8 cellular contexts compared by ENCODE assay signal in genomic region chr14:77593501-77593911, GRCh38. TPM values are rescaled to one million over a fixed set of nuclear protein-coding genes. Genes with fewer than 3 reads are reported as not detected.
DNase-seq lines count a peak whose midpoint lies in the region; ATAC-seq and TF ChIP-seq lines count a peak whose summit lies in the region.

No MANE protein-coding gene starts in this region.

- 59 to 63% (median 60%) methylated on average over 2 of the region's 2 CpGs for WGBS in ovary, 3 donors

- H3K27me3 ChIP-seq in left lung (no peaks in the 10 kb centered on the region), ovary (no peaks in the 10 kb centered on the region)

- ATAC-seq in GM19324 (IDR thresholded peaks at IDR 0.05; ENCODE audit: low FRiP score, unreplicated experiment) (peak; percentile 41), HG03442 (IDR thresholded peaks at IDR 0.05; ENCODE audit: unreplicated experiment) (peak; percentile 81), left lung (peak; percentile 71)

- no peak for TF ChIP-seq POLR2A in ovary (IDR thresholded peaks at IDR 0.05)

- H3K36me3 Mint-ChIP-seq in T-helper 2 cell treated with Interferon-gamma antibody and Interleukin-4, amounts not matched to agents 5 μg/mL and 100 μg/mL, for 36 hours (ENCODE audit: low read depth), result peaks cover 37% of the 10 kb centered on the region

- no peaks in the 10 kb centered on the region for H3K9me3 Mint-ChIP-seq in T-helper 2 cell treated with Interferon-gamma antibody and Interleukin-4, amounts not matched to agents 5 μg/mL and 100 μg/mL, for 36 hours

- intact Hi-C loops in left lung (cut with DNase I) (no loop called here), ovary (cut with DNase I) (no loop called here)

- DNase-seq in AML-193 (lab: John Stamatoyannopoulos, UW), result peak; percentile 95 to 98
- no peak for DNase-seq in T-helper 2 cell treated with Interferon-gamma antibody and Interleukin-4, amounts not matched to agents 5 μg/mL and 100 μg/mL, for 36 hours (ENCODE audit: low spot score)
- DNase-seq in left lung, result no peak
- no peak for DNase-seq in retina
- no peak for DNase-seq in ovary
- no peak for DNase-seq in DMS 273 (lab: John Stamatoyannopoulos, UW; ENCODE audit: unreplicated experiment)

- TF ChIP-seq EP300 in ovary (IDR thresholded peaks at IDR 0.05), result no peak

- H3K4me3 Mint-ChIP-seq in T-helper 2 cell treated with Interferon-gamma antibody and Interleukin-4, amounts not matched to agents 5 μg/mL and 100 μg/mL, for 36 hours, result peak overlapping the region; percentile 77

- H3K4me1 Mint-ChIP-seq in T-helper 2 cell treated with Interferon-gamma antibody and Interleukin-4, amounts not matched to agents 5 μg/mL and 100 μg/mL, for 36 hours (ENCODE audit: low read depth), result peaks cover 48% of the 10 kb centered on the region

- H3K27ac ChIP-seq in left lung, result peak overlapping the region; percentile 26 to 90
- H3K27ac ChIP-seq in ovary, result no peak overlapping the region

- H3K36me3 ChIP-seq in left lung, result peaks cover 0 to 28% of the 10 kb centered on the region in 2 donors
- no peaks in the 10 kb centered on the region for H3K36me3 ChIP-seq in ovary

- no peak for TF ChIP-seq CTCF in left lung (IDR thresholded peaks at IDR 0.05)
- TF ChIP-seq CTCF in ovary (IDR thresholded peaks at IDR 0.05), result no peak

- H3K9me3 ChIP-seq in left lung, result no peaks in the 10 kb centered on the region
- no peaks in the 10 kb centered on the region for H3K9me3 ChIP-seq in ovary

- no peak overlapping the region for H3K4me3 ChIP-seq in left lung
- H3K4me3 ChIP-seq in ovary, result no peak overlapping the region

- H3K27ac Mint-ChIP-seq in T-helper 2 cell treated with Interferon-gamma antibody and Interleukin-4, amounts not matched to agents 5 μg/mL and 100 μg/mL, for 36 hours, result peak overlapping the region; percentile 88

- H3K4me1 ChIP-seq in left lung (peaks cover 4 to 69% of the 10 kb centered on the region in 2 donors), ovary (ENCODE audit: insufficient read depth) (peaks cover 2% of the 10 kb centered on the region)

- H3K27me3 Mint-ChIP-seq in T-helper 2 cell treated with Interferon-gamma antibody and Interleukin-4, amounts not matched to agents 5 μg/mL and 100 μg/mL, for 36 hours (ENCODE audit: low read depth), result no peaks in the 10 kb centered on the region

RNA-seq across cellular contexts. Expression of gene SPTLC2, which starts 22.9 kb away (rescaled TPM):
- total RNA-seq in left lung, result 10 to 100 TPM; 40.7 to 44.0 TPM
- 10 to 100 TPM; 13.1 to 31.1 (median 22.2) TPM for total RNA-seq in ovary
- 10 to 100 TPM in 1 of 2 donors, 1 to 10 TPM in 1; 8.0 to 18.4 TPM for polyA plus RNA-seq in ovary

Comparison
In these comparisons a context has a peak if more than half of its experiments do, and no peak if none do; other contexts are left out.
1. DNase-seq: peak in AML-193 (2 of 2); none in T-helper 2 cell treated with Interferon-gamma antibody and Interleukin-4, amounts not matched to agents 5 μg/mL and 100 μg/mL, for 36 hours (single experiment), left lung (0 of 2), retina (single experiment), ovary (0 of 5) and DMS 273 (single experiment).
2. H3K27ac ChIP-seq: peak in left lung (2 of 2); none in ovary (0 of 2).
3. Peak in every context shown above with its lines, with median percentiles within 50 percentile points of each other: ATAC-seq.